In genomic region chrX:13077168-13077567, GRCh38 we compare ENCODE assay signal across 9 cellular contexts. TPM values are rescaled to one million over a fixed set of nuclear protein-coding genes. Genes with fewer than 3 reads are reported as not detected.
A peak's percentile ranks its signal among the peaks of the same experiment; 100 is the strongest.
DNase-seq lines count a peak whose midpoint lies in the region; ATAC-seq and TF ChIP-seq lines count a peak whose summit lies in the region.
"Had no signal": no experiment of that assay in that cellular context is flagged by ENCODE, and none has a peak within 500 bp of the region (broad histone marks: within the 10 kb centered on the region; RNA-seq: fewer than 3 reads in every experiment).

No MANE protein-coding gene starts in this region.

- peaks cover 49% of the 10 kb centered on the region for H3K4me1 Mint-ChIP-seq in chondrocyte (ENCODE audit: low read depth)
- peaks cover 55% of the 10 kb centered on the region for H3K4me1 Mint-ChIP-seq in stimulated activated effector memory CD8-positive, alpha-beta T cell treated with anti-CD3 and anti-CD28 coated beads, Interleukin-12 subunit alpha, Interleukin-12 subunit beta, amount 100 ng/mL, for 72 hours

- DNase-seq in H4 (ENCODE audit: low spot score): peak; percentile 34
- peak; percentile 81 for DNase-seq in SIG-M5 treated with dmso at 0.1 percent for 504 hours (lab: John Stamatoyannopoulos, UW; ENCODE audit: unreplicated experiment)
- no peak for DNase-seq in chondrocyte (ENCODE audit: low spot score)
- DNase-seq in stimulated activated effector memory CD8-positive, alpha-beta T cell treated with anti-CD3 and anti-CD28 coated beads, Interleukin-12 subunit alpha, Interleukin-12 subunit beta, amount 100 ng/mL, for 72 hours (ENCODE audit: low spot score in 2 of 2): peak in 1 of 2 donors; percentile 56
- DNase-seq in SK-N-DZ (ENCODE audit: low spot score): no peak
- no peak for DNase-seq in midbrain (lab: John Stamatoyannopoulos, UW)
- no peak for DNase-seq in pons (ENCODE audit: low spot score)
- DNase-seq: NCI-H1105 treated with DMSO at 0.1 percent for 48 hours had no signal

- no peaks in the 10 kb centered on the region for H3K36me3 Mint-ChIP-seq in chondrocyte (ENCODE audit: low read depth)
- peaks cover 6% of the 10 kb centered on the region for H3K36me3 Mint-ChIP-seq in stimulated activated effector memory CD8-positive, alpha-beta T cell treated with anti-CD3 and anti-CD28 coated beads, Interleukin-12 subunit alpha, Interleukin-12 subunit beta, amount 100 ng/mL, for 72 hours

- peak overlapping the region; percentile 65 for H3K27ac Mint-ChIP-seq in chondrocyte (ENCODE audit: unreplicated experiment)
- H3K27ac Mint-ChIP-seq in stimulated activated effector memory CD8-positive, alpha-beta T cell treated with anti-CD3 and anti-CD28 coated beads, Interleukin-12 subunit alpha, Interleukin-12 subunit beta, amount 100 ng/mL, for 72 hours: peak overlapping the region; percentile 91

- no peak for TF ChIP-seq CTCF in chondrocyte (IDR thresholded peaks at IDR 0.05)

- H3K4me3 Mint-ChIP-seq in chondrocyte (ENCODE audit: unreplicated experiment): no peak overlapping the region
- peak overlapping the region; percentile 39 for H3K4me3 Mint-ChIP-seq in stimulated activated effector memory CD8-positive, alpha-beta T cell treated with anti-CD3 and anti-CD28 coated beads, Interleukin-12 subunit alpha, Interleukin-12 subunit beta, amount 100 ng/mL, for 72 hours

- no peaks in the 10 kb centered on the region for H3K27me3 Mint-ChIP-seq in chondrocyte (ENCODE audit: low read depth)

- no peaks in the 10 kb centered on the region for H3K9me3 Mint-ChIP-seq in chondrocyte (ENCODE audit: low read depth)
- H3K9me3 Mint-ChIP-seq in stimulated activated effector memory CD8-positive, alpha-beta T cell treated with anti-CD3 and anti-CD28 coated beads, Interleukin-12 subunit alpha, Interleukin-12 subunit beta, amount 100 ng/mL, for 72 hours: no peaks in the 10 kb centered on the region

- peak; percentile 69 for ATAC-seq in stimulated activated effector memory CD8-positive, alpha-beta T cell treated with anti-CD3 and anti-CD28 coated beads, Interleukin-12 subunit alpha, Interleukin-12 subunit beta, amount 100 ng/mL, for 72 hours

RNA-seq across cellular contexts. Expression of gene FAM9C, which starts 32.7 kb away (rescaled TPM):
- total RNA-seq in H4 (2014; rRNA removed; shearing (Covaris generic)): not detected in 2 replicates
- total RNA-seq in chondrocyte: not detected in 3 replicates
- polyA plus RNA-seq in SK-N-DZ (2014; cell fraction: cytosol; rRNA removed): not detected in 2 replicates
- polyA plus RNA-seq in SK-N-DZ (2014; cell fraction: nucleus; rRNA removed): not detected in 2 replicates
- total RNA-seq: cardiac muscle cell had no signal
- polyA plus RNA-seq: cardiac muscle cell had no signal

Comparison
In these comparisons a context has a peak if more than half of its experiments do, and no peak if none do; other contexts are left out.
1. DNase-seq: peak in H4 (single experiment) and SIG-M5 treated with dmso at 0.1 percent for 504 hours (single experiment); none in chondrocyte (single experiment), SK-N-DZ (single experiment), midbrain (single experiment) and pons (single experiment).